8 cellular contexts compared by ENCODE assay signal in genomic region chr17:6639014-6639650, GRCh38. TPM values are rescaled to one million over a fixed set of nuclear protein-coding genes. Genes with fewer than 3 reads are reported as not detected.
A peak's percentile ranks its signal among the peaks of the same experiment; 100 is the strongest.
DNase-seq lines count a peak whose midpoint lies in the region; ATAC-seq lines count a peak whose summit lies in the region.

No MANE protein-coding gene starts in this region.

- H3K4me3 Mint-ChIP-seq in activated naive CD8-positive, alpha-beta T cell treated with anti-CD3 and anti-CD28 coated beads for 36 hours, result peak overlapping the region; percentile 95
- peak overlapping the region; percentile 93 to 99 (median 97) for H3K4me3 Mint-ChIP-seq in immature natural killer cell

- H3K4me3 ChIP-seq in HUES6 (ENCODE audit: low read depth, low read length), result peak overlapping the region; percentile 73

- H3K36me3 Mint-ChIP-seq in activated naive CD8-positive, alpha-beta T cell treated with anti-CD3 and anti-CD28 coated beads for 36 hours, result peaks cover 30% of the 10 kb centered on the region
- peaks cover 0 to 11% (median 4%) of the 10 kb centered on the region in 3 donors for H3K36me3 Mint-ChIP-seq in immature natural killer cell

- H3K4me1 Mint-ChIP-seq in activated naive CD8-positive, alpha-beta T cell treated with anti-CD3 and anti-CD28 coated beads for 36 hours, result peaks cover 38% of the 10 kb centered on the region
- peaks cover 32 to 45% of the 10 kb centered on the region in 2 donors for H3K4me1 Mint-ChIP-seq in immature natural killer cell

- no peaks in the 10 kb centered on the region for H3K9me3 ChIP-seq in HUES6 (ENCODE audit: control insufficient read depth, insufficient read depth, low read depth, low read length)

- H3K9ac ChIP-seq in HUES6 (ENCODE audit: low read length), result peak overlapping the region; percentile 95

- no peak overlapping the region for H3K27ac ChIP-seq in HUES6 (ENCODE audit: low read depth, low read length)

- peak; percentile 17 for DNase-seq in activated naive CD8-positive, alpha-beta T cell treated with anti-CD3 and anti-CD28 coated beads for 36 hours
- DNase-seq in immature natural killer cell (no peak), islet precursor cell (no peak), DMS53 treated with DMSO at 0.1 percent for 48 hours (lab: John Stamatoyannopoulos, UW; ENCODE audit: unreplicated experiment) (no peak)
- peak; percentile 24 for DNase-seq in stimulated activated naive CD8-positive, alpha-beta T cell treated with anti-CD3 and anti-CD28 coated beads, Interleukin-15, Interleukin-2, amounts not matched to agents 100 U/mL and 50 U/mL, for 24 hours
- DNase-seq in effector CD4-positive, alpha-beta T cell, result no peak

- H3K27ac Mint-ChIP-seq in activated naive CD8-positive, alpha-beta T cell treated with anti-CD3 and anti-CD28 coated beads for 36 hours, result peak overlapping the region; percentile 99
- peak overlapping the region in 3 of 6 donors; percentile 50 to 99 (median 91) for H3K27ac Mint-ChIP-seq in immature natural killer cell

- H3K9me3 Mint-ChIP-seq in activated naive CD8-positive, alpha-beta T cell treated with anti-CD3 and anti-CD28 coated beads for 36 hours, result no peaks in the 10 kb centered on the region
- H3K9me3 Mint-ChIP-seq in immature natural killer cell, result no peaks in the 10 kb centered on the region

- ATAC-seq in stimulated activated naive CD8-positive, alpha-beta T cell treated with anti-CD3 and anti-CD28 coated beads, Interleukin-15, Interleukin-2, amounts not matched to agents 100 U/mL and 50 U/mL, for 24 hours, result no peak
- ATAC-seq in HG02678 (IDR thresholded peaks at IDR 0.05; ENCODE audit: unreplicated experiment), result no peak

- peaks cover 8% of the 10 kb centered on the region for H3K4me1 ChIP-seq in HUES6 (ENCODE audit: control insufficient read depth, insufficient read depth, low read length)

- no peaks in the 10 kb centered on the region for H3K27me3 Mint-ChIP-seq in activated naive CD8-positive, alpha-beta T cell treated with anti-CD3 and anti-CD28 coated beads for 36 hours
- peaks cover 8 to 14% (median 12%) of the 10 kb centered on the region in 3 donors for H3K27me3 Mint-ChIP-seq in immature natural killer cell (ENCODE audit: low read depth in 3 of 3)

- peaks cover 33% of the 10 kb centered on the region for H3K36me3 ChIP-seq in HUES6 (ENCODE audit: control insufficient read depth, insufficient read depth, low read length)

- H3K27me3 ChIP-seq in HUES6 (ENCODE audit: control insufficient read depth, insufficient read depth, low read length), result no peaks in the 10 kb centered on the region

RNA-seq across cellular contexts. Expression of gene KIAA0753, which starts 1.4 kb away (rescaled TPM):
- total RNA-seq in activated naive CD8-positive, alpha-beta T cell treated with anti-CD3 and anti-CD28 coated beads for 36 hours, result 10 to 100 TPM; 14.8 to 15.8 TPM
- polyA plus RNA-seq in immature natural killer cell, result 1 to 10 TPM in 2 of 3 donors, under 1 TPM in 1; 0.19 to 2.0 (median 1.1) TPM

RNA-seq across cellular contexts. Expression of gene TXNDC17, which starts 1.7 kb away (rescaled TPM):
- 100 to 1,000 TPM; 127 to 128 TPM for total RNA-seq in activated naive CD8-positive, alpha-beta T cell treated with anti-CD3 and anti-CD28 coated beads for 36 hours
- 100 to 1,000 TPM in 2 of 3 donors, 10 to 100 TPM in 1; 79.2 to 111 (median 107) TPM for polyA plus RNA-seq in immature natural killer cell

RNA-seq across cellular contexts. Expression of gene MED31, which starts 12.3 kb away (rescaled TPM):
- total RNA-seq in activated naive CD8-positive, alpha-beta T cell treated with anti-CD3 and anti-CD28 coated beads for 36 hours, result 10 to 100 TPM; 20.1 to 21.6 TPM
- polyA plus RNA-seq in immature natural killer cell, result 10 to 100 TPM; 34.0 to 50.8 (median 34.4) TPM

RNA-seq across cellular contexts. Expression of gene C17orf100, which starts 12.4 kb away (rescaled TPM):
- 1 to 10 TPM; 1.4 to 1.8 TPM for total RNA-seq in activated naive CD8-positive, alpha-beta T cell treated with anti-CD3 and anti-CD28 coated beads for 36 hours
- 1 to 10 TPM in 2 of 3 donors, not detected in 1; 1.7 to 5.2 TPM for polyA plus RNA-seq in immature natural killer cell

Comparison
In these comparisons a context has a peak if more than half of its experiments do, and no peak if none do; other contexts are left out.
1. DNase-seq: peak in activated naive CD8-positive, alpha-beta T cell treated with anti-CD3 and anti-CD28 coated beads for 36 hours (single experiment) and stimulated activated naive CD8-positive, alpha-beta T cell treated with anti-CD3 and anti-CD28 coated beads, Interleukin-15, Interleukin-2, amounts not matched to agents 100 U/mL and 50 U/mL, for 24 hours (single experiment); none in immature natural killer cell (0 of 3), islet precursor cell (single experiment), DMS53 treated with DMSO at 0.1 percent for 48 hours (single experiment) and effector CD4-positive, alpha-beta T cell (single experiment).